8 cellular contexts compared by ENCODE assay signal in the genomic region with DNA sequence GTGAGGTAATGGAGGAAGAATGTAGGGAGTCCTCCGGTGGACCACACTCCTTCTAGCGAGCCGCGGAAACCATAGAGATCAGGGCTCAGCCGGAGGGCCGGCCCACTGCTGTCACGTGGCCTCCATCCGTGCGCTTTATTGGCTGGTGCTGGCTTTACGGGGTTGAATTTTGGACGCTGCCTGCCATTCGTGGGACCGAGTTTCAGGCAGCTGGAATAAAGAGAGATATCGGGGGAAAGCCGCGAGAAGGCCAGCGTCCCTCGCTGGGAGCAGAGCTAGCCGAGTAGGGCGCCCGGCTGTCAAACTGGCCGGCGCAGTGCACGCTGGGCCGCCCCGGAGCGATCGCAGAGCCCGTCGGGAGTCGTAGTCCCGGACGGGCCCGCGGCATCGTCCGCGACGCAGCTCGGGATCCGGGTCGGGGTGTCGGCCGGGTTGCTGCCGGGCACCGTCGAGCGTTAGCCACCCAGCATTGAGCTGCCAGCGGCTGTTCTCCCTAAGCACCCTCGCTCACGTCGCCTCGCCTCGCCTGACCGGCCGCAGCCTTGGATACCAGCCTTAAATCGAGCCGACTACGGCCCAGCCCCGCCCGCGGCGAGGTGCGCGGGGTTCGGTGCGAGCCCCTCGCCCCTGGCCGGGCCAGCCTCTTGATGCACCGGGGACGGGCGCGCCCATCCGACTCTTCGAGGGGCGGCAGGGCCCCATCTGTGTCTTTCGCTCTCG. TPM values are rescaled to one million over a fixed set of nuclear protein-coding genes. Genes with fewer than 3 reads are reported as not detected.
DNase-seq lines count a peak whose midpoint lies in the region; ATAC-seq, FAIRE-seq and TF ChIP-seq lines count a peak whose summit lies in the region.
"Not testable (repeated sequence)": the region's sequence is repeated elsewhere in the genome, so short reads cannot be mapped to it uniquely, and the experiment has no call there.

A gene with protein sequence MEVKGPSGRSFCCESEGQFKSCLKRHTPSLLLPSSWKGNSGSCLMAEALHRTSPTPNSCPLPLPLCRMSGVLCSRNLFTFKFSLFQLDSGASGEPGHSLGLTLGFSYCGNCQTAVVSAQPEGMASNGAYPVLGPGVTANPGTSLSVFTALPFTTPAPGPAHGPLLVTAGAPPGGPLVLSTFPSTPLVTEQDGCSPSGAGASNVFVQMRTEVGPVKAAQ (N-terminal part only) (plus strand): TSS at position 244 of the 720 bp plus-strand sequence. CDS start 15,002 bp downstream, outside the sequence.

- H2AFZ ChIP-seq in fibroblast of lung (ENCODE audit: low read length) = not testable (repeated sequence)

- TF ChIP-seq CTCF in fibroblast of lung (conservative IDR thresholded peaks at IDR 0.05 in 1 of 2, IDR thresholded peaks at IDR 0.05 in 1 of 2; ENCODE audit: low read depth in 1 of 2, low read length in 2 of 2) = not testable (repeated sequence)

- H3K27me3 ChIP-seq in HUES6 (ENCODE audit: control insufficient read depth, insufficient read depth, low read length); fibroblast of lung (ENCODE audit: control insufficient read depth, insufficient read depth, low read length): not testable (repeated sequence)

- H3K4me1 Mint-ChIP-seq in activated T-helper 17 cell treated with anti-CD3 and anti-CD28 coated beads, Interleukin-2, amount 50 U/mL, for 72 hours = not testable (repeated sequence)
- H3K4me1 Mint-ChIP-seq in naive B cell = peaks cover 4 to 11% (median 5%) of the 10 kb centered on the region in 3 donors

- not testable (repeated sequence) for H3K36me3 ChIP-seq in HUES6 (ENCODE audit: control insufficient read depth, insufficient read depth, low read length); fibroblast of lung (ENCODE audit: control insufficient read depth, insufficient read depth, low read length)

- not testable (repeated sequence) for H3K27ac ChIP-seq in HUES6 (ENCODE audit: low read depth, low read length)
- H3K27ac ChIP-seq in fibroblast of lung (ENCODE audit: insufficient read depth, low read length) = peak within 1 kb of the TSS; percentile 73

- H3K9me3 ChIP-seq in HUES6 (ENCODE audit: control insufficient read depth, insufficient read depth, low read depth, low read length); fibroblast of lung (ENCODE audit: control insufficient read depth, insufficient read depth, low read depth, low read length): not testable (repeated sequence)

- peak; percentile 83 for DNase-seq in DMS114 treated with DMSO at 0.1 percent for 48 hours (lab: John Stamatoyannopoulos, UW; ENCODE audit: unreplicated experiment)
- peak; percentile 61 for DNase-seq in RCC 7860 (ENCODE audit: low spot score)
- peak; percentile 70 to 71 for DNase-seq in fibroblast of lung (ENCODE audit: low read depth in 2 of 2)
- peak; percentile 79 for DNase-seq in naive B cell
- DNase-seq in stimulated activated CD8-positive, alpha-beta memory T cell treated with anti-CD3 and anti-CD28 coated beads, Interleukin-4, amount 100 ng/mL, for 4 hours (ENCODE audit: low read depth in 2 of 2, low spot score in 1 of 2) = peak; percentile 28 to 55

- not testable (repeated sequence) for H3K36me3 Mint-ChIP-seq in activated T-helper 17 cell treated with anti-CD3 and anti-CD28 coated beads, Interleukin-2, amount 50 U/mL, for 72 hours (ENCODE audit: low read depth); naive B cell

- not testable (repeated sequence) for H3K4me2 ChIP-seq in fibroblast of lung (ENCODE audit: extremely low read depth, insufficient read depth, low read length)

- not testable (repeated sequence) for H3K27me3 Mint-ChIP-seq in activated T-helper 17 cell treated with anti-CD3 and anti-CD28 coated beads, Interleukin-2, amount 50 U/mL, for 72 hours; naive B cell

- H3K4me3 Mint-ChIP-seq in activated T-helper 17 cell treated with anti-CD3 and anti-CD28 coated beads, Interleukin-2, amount 50 U/mL, for 72 hours = peak within 1 kb of the TSS; percentile 89
- peak within 1 kb of the TSS; percentile 91 to 98 (median 97) for H3K4me3 Mint-ChIP-seq in naive B cell

- H3K9ac ChIP-seq in HUES6 (ENCODE audit: low read length) (peak within 1 kb of the TSS; percentile 74), fibroblast of lung (ENCODE audit: insufficient read depth, low read length) (peak within 1 kb of the TSS; percentile 66)

- H3K27ac Mint-ChIP-seq in activated T-helper 17 cell treated with anti-CD3 and anti-CD28 coated beads, Interleukin-2, amount 50 U/mL, for 72 hours = peak within 1 kb of the TSS; percentile 95
- peak within 1 kb of the TSS; percentile 74 to 99 (median 96) for H3K27ac Mint-ChIP-seq in naive B cell

- ATAC-seq in GM21619 (IDR thresholded peaks at IDR 0.05; ENCODE audit: unreplicated experiment) = peak; percentile 92
- peak; percentile 91 for ATAC-seq in activated T-helper 17 cell treated with anti-CD3 and anti-CD28 coated beads, Interleukin-2, amount 50 U/mL, for 72 hours (replicated peaks)
- ATAC-seq in naive B cell (ENCODE audit: low read depth in 2 of 2) = peak; percentile 88 to 89

- H3K9me3 Mint-ChIP-seq in activated T-helper 17 cell treated with anti-CD3 and anti-CD28 coated beads, Interleukin-2, amount 50 U/mL, for 72 hours; naive B cell: not testable (repeated sequence)

- not testable (repeated sequence) for H3K79me2 ChIP-seq in fibroblast of lung (ENCODE audit: control insufficient read depth, insufficient read depth, low read length)

- H3K4me3 ChIP-seq in HUES6 (ENCODE audit: low read depth, low read length) (peak within 1 kb of the TSS; percentile 75), fibroblast of lung (replicated peaks in 1 of 4; ENCODE audit: control extremely low read depth in 1 of 4, insufficient read depth in 1 of 4, low read depth in 3 of 4, low read length in 4 of 4) (peak within 1 kb of the TSS; percentile 36 to 60 (median 50))

- H3K4me1 ChIP-seq in HUES6 (ENCODE audit: control insufficient read depth, insufficient read depth, low read length); fibroblast of lung (ENCODE audit: control insufficient read depth, extremely low read depth, insufficient read depth, low read length): not testable (repeated sequence)

- peak; percentile 91 for FAIRE-seq in RCC 7860 (lab: Jason Lieb, UNC)

- not testable (repeated sequence) for H4K20me1 ChIP-seq in fibroblast of lung (ENCODE audit: control insufficient read depth, extremely low read depth, insufficient read depth, low read length)

RNA-seq across cellular contexts. Expression of the gene that starts here (rescaled TPM):
- total RNA-seq in activated T-helper 17 cell treated with anti-CD3 and anti-CD28 coated beads, Interleukin-2, amount 50 U/mL, for 72 hours = under 1 TPM in 1 of 2 donors, not detected in 1; 0.28 TPM
- total RNA-seq in fibroblast of lung = under 0.01 TPM in 1 of 2 replicates, not detected in the other
- polyA plus RNA-seq in fibroblast of lung (0.01 TPM in 1 of 2 replicates, not detected in the other), naive B cell (ENCODE audit: low read depth in 6 of 6) (not detected)
- polyA plus RNA-seq in fibroblast of lung (2012) = not detected in 2 replicates
- polyA minus RNA-seq in fibroblast of lung (ENCODE audit: low replicate concordance) = not detected in 2 replicates

Comparison
In these comparisons a context has a peak if more than half of its experiments do, and no peak if none do; other contexts are left out.
1. Peak in ATAC-seq in activated T-helper 17 cell treated with anti-CD3 and anti-CD28 coated beads, Interleukin-2, amount 50 U/mL, for 72 hours; RNA of the gene not detected or under 1 TPM.
2. Peak in DNase-seq, H3K4me3 ChIP-seq, H3K27ac ChIP-seq and H3K9ac ChIP-seq in fibroblast of lung; RNA of the gene not detected or under 1 TPM.
3. Peak in DNase-seq and ATAC-seq in naive B cell; RNA of the gene not detected or under 1 TPM.